ENCODE assay signal across 8 cellular contexts in the genomic region with DNA sequence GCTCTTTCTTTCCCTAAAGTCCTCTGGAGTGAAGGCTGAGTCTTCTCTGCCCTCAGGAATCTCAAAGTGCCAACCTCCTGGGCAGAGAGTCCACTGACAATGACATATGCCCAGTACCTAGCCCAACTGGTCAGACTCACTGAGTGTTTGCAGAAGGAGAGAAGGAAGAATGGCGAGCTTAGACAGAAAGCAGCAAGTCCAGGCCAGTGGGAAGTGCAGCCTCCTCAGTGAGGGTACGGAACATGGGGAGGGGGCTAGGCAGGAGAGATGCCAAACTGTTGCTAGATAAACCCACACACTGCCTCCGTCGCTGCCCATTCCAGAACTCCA. TPM values are rescaled to one million over a fixed set of nuclear protein-coding genes. Genes with fewer than 3 reads are reported as not detected.
DNase-seq lines count a peak whose midpoint lies in the region; ATAC-seq and TF ChIP-seq lines count a peak whose summit lies in the region.

No MANE protein-coding gene starts in this region.

- peak overlapping the region; percentile 60 for H2AFZ ChIP-seq in SU-DHL-6 (ENCODE audit: low read depth, low read length, severe bottlenecking)

- H3K27me3 ChIP-seq in SU-DHL-6 (ENCODE audit: low read length) (no peaks in the 10 kb centered on the region), gastroesophageal sphincter (no peaks in the 10 kb centered on the region), skeletal muscle tissue (ENCODE audit: control insufficient read depth in 3 of 3, insufficient read depth in 3 of 3, low read length in 3 of 3) (no peaks in the 10 kb centered on the region)

- TF ChIP-seq EP300 in gastroesophageal sphincter (IDR thresholded peaks at IDR 0.05), result no peak

- TF ChIP-seq POLR2A in gastroesophageal sphincter (IDR thresholded peaks at IDR 0.05), result no peak

- ATAC-seq in GM21737 (IDR thresholded peaks at IDR 0.05; ENCODE audit: unreplicated experiment) (peak; percentile 4), gastroesophageal sphincter (no peak)

- H3K9me2 ChIP-seq in SU-DHL-6 (replicated peaks; ENCODE audit: insufficient read depth, low read length), result no peaks in the 10 kb centered on the region

- no peak for DNase-seq in NK-92 treated with Interleukin-12 subunit alpha and Interleukin-12 subunit beta, amount 100 ng/mL, for 24 hours (lab: John Stamatoyannopoulos, UW)
- DNase-seq in NCI-H510A (lab: John Stamatoyannopoulos, UW) (no peak), DMS79 treated with DMSO at 0.1 percent for 48 hours (lab: John Stamatoyannopoulos, UW) (no peak), anterior cingulate cortex (lab: John Stamatoyannopoulos, UW) (no peak)

- H3K4me2 ChIP-seq in SU-DHL-6 (ENCODE audit: low read depth, low read length, poor library complexity, severe bottlenecking), result peak overlapping the region; percentile 64

- H3K9ac ChIP-seq in SU-DHL-6 (ENCODE audit: low read length) (peak overlapping the region; percentile 72), skeletal muscle tissue (ENCODE audit: low read depth in 1 of 3, low read length in 3 of 3) (peak overlapping the region; percentile 71 to 91 (median 76))

- peaks cover 11% of the 10 kb centered on the region for H3K79me2 ChIP-seq in SU-DHL-6 (ENCODE audit: insufficient read depth, low read length)

- 0% methylated on average over 2 of the region's 4 CpGs; no CpG with 5 or more reads in 1 of the 2 donors for WGBS in gastroesophageal sphincter (ENCODE audit: low coverage in 1 of 2), 2 donors

- no peaks in the 10 kb centered on the region for H4K20me1 ChIP-seq in SU-DHL-6 (ENCODE audit: low read depth, low read length)

- H3K4me1 ChIP-seq in gastroesophageal sphincter (peaks cover 0 to 29% (median 13%) of the 10 kb centered on the region in 3 donors), skeletal muscle tissue (ENCODE audit: control insufficient read depth in 3 of 3, insufficient read depth in 3 of 3, low read length in 3 of 3) (peaks cover 15 to 19% (median 16%) of the 10 kb centered on the region in 3 donors)

- peaks cover 10% of the 10 kb centered on the region for H3F3A ChIP-seq in SU-DHL-6 (ENCODE audit: insufficient read depth)

- H3K9me3 ChIP-seq in SU-DHL-6 (ENCODE audit: insufficient read depth, low read length) (no peaks in the 10 kb centered on the region), gastroesophageal sphincter (no peaks in the 10 kb centered on the region), skeletal muscle tissue (ENCODE audit: control insufficient read depth in 3 of 3, low read length in 3 of 3) (no peaks in the 10 kb centered on the region)

- H3K36me3 ChIP-seq in SU-DHL-6 (ENCODE audit: low read length), result 0 out of 2 replicates have a peak, but pooled peaks cover 4% of the 10 kb centered on the region
- H3K36me3 ChIP-seq in gastroesophageal sphincter, result peaks cover 0 to 42% of the 10 kb centered on the region in 2 donors
- H3K36me3 ChIP-seq in skeletal muscle tissue (ENCODE audit: control insufficient read depth in 3 of 3, insufficient read depth in 3 of 3, low read length in 3 of 3), result peaks cover 18 to 22% (median 19%) of the 10 kb centered on the region in 3 donors

- H3K27ac ChIP-seq in SU-DHL-6 (ENCODE audit: low read depth, low read length) (0 out of 2 replicates have a peak overlapping the region, but pooled peaks have one; percentile 30), gastroesophageal sphincter (peak overlapping the region in 3 of 4 donors; percentile 84 to 87 (median 86)), skeletal muscle tissue (ENCODE audit: low read depth, low read length) (peak overlapping the region; percentile 69)

- peak overlapping the region; percentile 67 for H3K4me3 ChIP-seq in SU-DHL-6 (ENCODE audit: insufficient read depth, low read length, poor library complexity, severe bottlenecking)
- peak overlapping the region; percentile 62 to 94 for H3K4me3 ChIP-seq in gastroesophageal sphincter
- peak overlapping the region; percentile 72 to 95 (median 83) for H3K4me3 ChIP-seq in skeletal muscle tissue (ENCODE audit: low read length in 3 of 3)

- TF ChIP-seq CTCF in SU-DHL-6 (IDR thresholded peaks at IDR 0.05; ENCODE audit: insufficient read depth, low read length, poor library complexity, severe bottlenecking) (no peak), gastroesophageal sphincter (IDR thresholded peaks at IDR 0.05) (no peak)

RNA-seq across cellular contexts. Expression of gene EXOC7, which starts 0.7 kb away (rescaled TPM):
- total RNA-seq in gastroesophageal sphincter (100 to 1,000 TPM in 1 of 4 donors, 10 to 100 TPM in 3; 69.3 to 107 (median 83.9) TPM), skeletal muscle tissue (54.8 TPM)

RNA-seq across cellular contexts. Expression of gene ZACN, which starts 23.9 kb away (rescaled TPM):
- not detected for total RNA-seq in gastroesophageal sphincter
- total RNA-seq in skeletal muscle tissue, result not detected

RNA-seq across cellular contexts. Expression of gene GALR2, which starts 28.3 kb away (rescaled TPM):
- total RNA-seq in gastroesophageal sphincter (not detected), skeletal muscle tissue (not detected)

RNA-seq across cellular contexts. Expression of gene SRP68, which starts 30.6 kb away (rescaled TPM):
- 10 to 100 TPM; 43.0 to 63.8 (median 48.7) TPM for total RNA-seq in gastroesophageal sphincter
- total RNA-seq in skeletal muscle tissue, result 41.8 TPM

RNA-seq across cellular contexts. Expression of gene FOXJ1, which starts 38.1 kb away (rescaled TPM):
- not detected for total RNA-seq in gastroesophageal sphincter
- under 0.01 TPM for total RNA-seq in skeletal muscle tissue

Comparison
In these comparisons a context has a peak if more than half of its experiments do, and no peak if none do; other contexts are left out.
1. H3K27ac ChIP-seq: peak in every context shown above with its lines; median percentile 86 in gastroesophageal sphincter; 69 in skeletal muscle tissue; 30 in SU-DHL-6.